In genomic region chr5:57779383-57780223, GRCh38 we compare ENCODE assay signal across 8 cellular contexts.
A peak's percentile ranks its signal among the peaks of the same experiment; 100 is the strongest.
DNase-seq lines count a peak whose midpoint lies in the region; ATAC-seq and TF ChIP-seq lines count a peak whose summit lies in the region.

No MANE protein-coding gene starts in this region.

- peak; percentile 54 for ATAC-seq in GM18519 (IDR thresholded peaks at IDR 0.05; ENCODE audit: low FRiP score, unreplicated experiment)
- peak; percentile 73 for ATAC-seq in esophagus mucosa
- peak; percentile 69 for ATAC-seq in mucosa of descending colon
- no peak for ATAC-seq in activated CD4-positive, CD25-positive, alpha-beta regulatory T cell treated with anti-CD3 and anti-CD28 coated beads, Interleukin-2, amount 50 U/mL, for 24 hours

- H3K4me3 Mint-ChIP-seq in CD4-positive, alpha-beta memory T cell, result no peak overlapping the region

- H3K4me1 ChIP-seq in CD4-positive, alpha-beta memory T cell (ENCODE audit: insufficient read depth, low read length), result no peaks in the 10 kb centered on the region
- no peaks in the 10 kb centered on the region for H3K4me1 ChIP-seq in mucosa of descending colon (ENCODE audit: low read depth)

- POLR2A ChIA-PET in CD4-positive, alpha-beta memory T cell (lab: Charles Lee; ENCODE audit: partially characterized antibody), result interaction anchor here (0.8 kb wide), 1 partner anchor 681 kb away, joined by 4 read pairs; no protein-coding TSS in a partner anchor

- H3K4me1 Mint-ChIP-seq in CD4-positive, alpha-beta memory T cell, result no peaks in the 10 kb centered on the region

- no peaks in the 10 kb centered on the region for H3K9me3 ChIP-seq in CD4-positive, alpha-beta memory T cell (ENCODE audit: control insufficient read depth in 1 of 2, low read length in 2 of 2)
- H3K9me3 ChIP-seq in mucosa of descending colon, result no peaks in the 10 kb centered on the region

- H3K27me3 Mint-ChIP-seq in CD4-positive, alpha-beta memory T cell, result peaks cover 0 to 3% of the 10 kb centered on the region in 2 donors

- no peak overlapping the region for H3K27ac Mint-ChIP-seq in CD4-positive, alpha-beta memory T cell

- TF ChIP-seq CTCF in mucosa of descending colon (IDR thresholded peaks at IDR 0.05), result no peak

- DNase-seq in CD4-positive, alpha-beta memory T cell, result peak in 3 of 5 donors; percentile 13 to 17 (median 14)
- DNase-seq in Kasumi-1 (lab: John Stamatoyannopoulos, UW) (peak; percentile 66 to 77), SK-N-DZ (ENCODE audit: low spot score) (peak; percentile 68), mucosa of descending colon (peak in 1 of 3 donors; percentile 57)
- DNase-seq in activated CD4-positive, CD25-positive, alpha-beta regulatory T cell treated with anti-CD3 and anti-CD28 coated beads, Interleukin-2, amount 50 U/mL, for 72 hours, result no peak

- no peak overlapping the region for H3K27ac ChIP-seq in CD4-positive, alpha-beta memory T cell (ENCODE audit: low read depth, low read length)

- H3K9me3 Mint-ChIP-seq in CD4-positive, alpha-beta memory T cell, result no peaks in the 10 kb centered on the region

- H3K36me3 Mint-ChIP-seq in CD4-positive, alpha-beta memory T cell, result no peaks in the 10 kb centered on the region

- H3K4me3 ChIP-seq in CD4-positive, alpha-beta memory T cell (ENCODE audit: low read length in 2 of 2), result no peak overlapping the region
- H3K4me3 ChIP-seq in mucosa of descending colon, result no peak overlapping the region

- intact Hi-C loops in CD4-positive, alpha-beta memory T cell (cut with micrococcal nuclease), result loop anchor here (1.0 kb wide), 2 partner anchors 480 to 681 kb away; partner anchors contain the start of gene PLK2
- intact Hi-C loops in mucosa of descending colon (cut with DNase I, micrococcal nuclease), result loop anchor here (5.0 to 10.0 kb wide), 2 partner anchors 675 to 683 kb away; partner anchors contain the start of gene PLK2 (in 1 of the 2)

- H3K36me3 ChIP-seq in CD4-positive, alpha-beta memory T cell (ENCODE audit: insufficient read depth, low read length), result no peaks in the 10 kb centered on the region
- no peaks in the 10 kb centered on the region for H3K36me3 ChIP-seq in mucosa of descending colon (ENCODE audit: low read depth)

- H3K27me3 ChIP-seq in CD4-positive, alpha-beta memory T cell (ENCODE audit: insufficient read depth, low read length), result no peaks in the 10 kb centered on the region

- CTCF ChIA-PET in CD4-positive, alpha-beta memory T cell (lab: Charles Lee; ENCODE audit: partially characterized antibody), result interaction anchor here (0.6 to 5.1 kb wide), 10 partner anchors 8 to 1070 kb away, joined by 3 to 39 read pairs (median 3); no protein-coding TSS in a partner anchor

Comparison
In these comparisons a context has a peak if more than half of its experiments do, and no peak if none do; other contexts are left out.
1. ATAC-seq: peak in GM18519 (single experiment), esophagus mucosa (single experiment) and mucosa of descending colon (single experiment); none in activated CD4-positive, CD25-positive, alpha-beta regulatory T cell treated with anti-CD3 and anti-CD28 coated beads, Interleukin-2, amount 50 U/mL, for 24 hours (0 of 2).